8 cellular contexts compared by ENCODE assay signal in the genomic region with DNA sequence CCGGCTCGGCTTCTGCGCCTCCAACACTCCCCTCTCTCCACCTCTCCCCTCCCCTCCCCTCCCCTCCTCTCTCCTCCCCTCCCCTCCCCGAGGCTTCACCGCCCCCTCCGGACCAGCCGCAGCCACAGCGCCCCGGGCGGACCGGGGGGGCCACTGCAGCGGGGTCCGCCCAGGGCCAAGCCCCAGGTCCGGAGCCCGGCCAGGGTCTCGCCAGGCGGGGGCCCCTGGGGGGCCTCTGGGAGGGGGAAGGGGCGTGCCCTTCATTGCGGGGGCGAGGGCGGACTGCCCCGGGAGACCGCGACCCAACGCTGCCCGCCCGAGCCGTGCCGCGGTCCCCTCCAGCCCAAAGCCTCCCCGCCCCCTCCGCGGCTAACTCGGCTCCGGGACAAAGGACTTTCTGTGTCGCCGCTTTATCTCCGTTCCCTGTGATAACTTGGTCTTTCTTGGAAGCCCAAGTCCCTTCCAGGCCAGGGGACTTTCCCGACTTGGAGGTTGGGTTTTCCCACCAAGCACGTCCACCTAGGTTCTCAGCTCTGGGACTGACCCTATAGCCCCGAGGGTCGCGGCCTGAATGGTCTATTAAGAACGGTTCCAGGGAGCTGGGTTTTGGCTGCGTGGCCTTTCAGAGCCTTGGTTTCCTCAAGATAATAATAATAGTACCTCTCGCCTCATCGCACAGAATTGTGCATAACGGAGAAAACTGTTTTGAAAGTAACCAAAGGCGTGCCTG. TPM values are rescaled to one million over a fixed set of nuclear protein-coding genes. Genes with fewer than 3 reads are reported as not detected.
DNase-seq lines count a peak whose midpoint lies in the region; ATAC-seq and TF ChIP-seq lines count a peak whose summit lies in the region.

TSS of gene UBQLN4 (minus strand) at position 29 of the 730 bp plus-strand sequence. CDS start 97 bp downstream, outside the sequence.

- ATAC-seq in GM18511 (IDR thresholded peaks at IDR 0.05; ENCODE audit: unreplicated experiment), result peak; percentile 35
- peak; percentile 49 for ATAC-seq in HG03342 (IDR thresholded peaks at IDR 0.05; ENCODE audit: unreplicated experiment)

- peak; percentile 78 for DNase-seq in A172 (ENCODE audit: low spot score)
- DNase-seq in NCI-H526 treated with DMSO at 0.1 percent for 48 hours (lab: John Stamatoyannopoulos, UW), result peak; percentile 77
- DNase-seq in activated CD4-positive, alpha-beta T cell treated with anti-CD3 and anti-CD28 coated beads, Interleukin-2, amount 50 U/mL, for 4 hours, result peak; percentile 78 to 82
- DNase-seq in dermis microvascular lymphatic vessel endothelial cell (ENCODE audit: low read depth in 2 of 2), result peak; percentile 73 to 92
- peak; percentile 75 to 96 for DNase-seq in lower leg skin (ENCODE audit: low spot score in 2 of 2)
- peak; percentile 78 to 88 for DNase-seq in stimulated activated CD4-positive, alpha-beta T cell treated with anti-CD3 and anti-CD28 coated beads, Interleukin-4, amount 100 ng/mL, for 48 hours (ENCODE audit: low read depth in 2 of 2)

- H3K4me3 ChIP-seq in lower leg skin (ENCODE audit: low read depth, poor library complexity, severe bottlenecking), result peak within 1 kb of the TSS; percentile 79

- 1% methylated on average over 27 to 39 of the region's 49 CpGs for WGBS in lower leg skin, 2 donors

- TF ChIP-seq POLR2A in lower leg skin (IDR thresholded peaks at IDR 0.05), result no peak

- TF ChIP-seq CTCF in lower leg skin (IDR thresholded peaks at IDR 0.05), result no peak

- intact Hi-C loops in lower leg skin (cut with DNase I; ENCODE audit: low total_unique reads), result no loop called here

RNA-seq across cellular contexts. Expression of gene UBQLN4, which starts in this region (rescaled TPM):
- total RNA-seq in A172 (2014; rRNA removed; shearing (Covaris generic)), result 35.9 and 37.1 TPM in 2 replicates
- total RNA-seq in dermis microvascular lymphatic vessel endothelial cell (13.1 and 14.3 TPM in 2 replicates), lower leg skin (10 to 100 TPM; 19.8 to 31.0 (median 26.9) TPM)

Comparison
In these comparisons a context has a peak if more than half of its experiments do, and no peak if none do; other contexts are left out.
1. Peak in every context shown above with its lines: DNase-seq, ATAC-seq and H3K4me3 ChIP-seq.